ENCODE assay signal across 1 cellular context in genomic region chr4:156764846-156765245, GRCh38.
TF ChIP-seq lines count a peak whose summit lies in the region.

No MANE protein-coding gene starts in this region.

TF ChIP-seq in SK-N-SH, 30 proteins besides CTCF, POLR2A, EP300 and RAD21 (continued from another document):
- TF ChIP-seq, protein P1, sequence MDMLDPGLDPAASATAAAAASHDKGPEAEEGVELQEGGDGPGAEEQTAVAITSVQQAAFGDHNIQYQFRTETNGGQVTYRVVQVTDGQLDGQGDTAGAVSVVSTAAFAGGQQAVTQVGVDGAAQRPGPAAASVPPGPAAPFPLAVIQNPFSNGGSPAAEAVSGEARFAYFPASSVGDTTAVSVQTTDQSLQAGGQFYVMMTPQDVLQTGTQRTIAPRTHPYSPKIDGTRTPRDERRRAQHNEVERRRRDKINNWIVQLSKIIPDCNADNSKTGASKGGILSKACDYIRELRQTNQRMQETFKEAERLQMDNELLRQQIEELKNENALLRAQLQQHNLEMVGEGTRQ (IDR thresholded peaks at IDR 0.05; ENCODE audit: borderline replicate concordance, low read depth, low read length) = no peak
